Comparison of ENCODE assay signal across 27 cellular contexts in the genomic region with DNA sequence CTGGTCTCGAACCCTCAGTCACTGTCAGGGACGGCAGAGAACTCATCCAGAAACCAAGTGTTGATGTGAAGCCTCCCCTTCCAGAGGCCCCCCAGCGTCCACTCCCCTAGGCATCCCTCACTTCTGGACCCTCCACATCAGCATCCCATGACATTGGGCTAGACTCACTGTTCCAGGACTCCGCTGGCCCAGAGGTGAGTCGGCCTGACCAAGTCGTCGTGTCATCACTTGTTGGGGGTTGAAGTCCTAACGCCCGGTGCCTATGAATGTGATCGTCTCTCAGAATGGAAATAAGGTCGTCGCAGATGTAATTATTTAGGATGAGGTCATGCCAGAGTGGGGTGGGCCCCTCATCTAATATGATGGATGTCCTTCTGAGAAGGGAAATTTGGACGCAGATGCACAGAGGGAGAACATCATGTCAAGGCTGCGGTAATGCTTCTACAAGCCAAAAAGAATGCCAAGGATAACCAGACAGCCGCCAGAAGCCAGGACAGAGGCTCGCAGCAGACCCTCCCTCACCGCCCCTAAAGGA.
A peak's percentile ranks its signal among the peaks of the same experiment; 100 is the strongest.
DNase-seq lines count a peak whose midpoint lies in the region; ATAC-seq and TF ChIP-seq lines count a peak whose summit lies in the region.
"Had no signal": no experiment of that assay in that cellular context is flagged by ENCODE, and none has a peak within 500 bp of the region (broad histone marks: within the 10 kb centered on the region; RNA-seq: fewer than 3 reads in every experiment).

No MANE protein-coding gene starts in this region.

- no peak overlapping the region for H3K18ac ChIP-seq in IMR-90 (ENCODE audit: low read depth, low read length)
- no peak overlapping the region for H3K18ac ChIP-seq in mesenchymal stem cell (ENCODE audit: low read depth in 1 of 2, low read length in 2 of 2)

- no peak overlapping the region for H2BK120ac ChIP-seq in IMR-90 (ENCODE audit: low read depth, low read length)
- no peak overlapping the region for H2BK120ac ChIP-seq in mesenchymal stem cell (ENCODE audit: low read depth, low read length)

- peaks cover 21% of the 10 kb centered on the region for H4K20me1 ChIP-seq in IMR-90 (ENCODE audit: insufficient read depth, low read length)

- dilution Hi-C loops in IMR-90 (cut with HindIII; ENCODE audit: low sequenced_read_pairs, unreplicated experiment), result no loop called here

- DNase-seq in IMR-90, result no peak
- no peak for DNase-seq in mesenchymal stem cell
- no peak for DNase-seq in suprapubic skin (ENCODE audit: low spot score in 2 of 2)
- no peak for DNase-seq in medulla oblongata (ENCODE audit: extremely low spot score)
- no peak for DNase-seq in activated CD4-positive, alpha-beta T cell treated with anti-CD3 and anti-CD28 coated beads, Interleukin-2, amount 50 U/mL, for 1 hour
- no peak for DNase-seq in esophagus muscularis mucosa (ENCODE audit: extremely low spot score)
- DNase-seq: C1 segment of cervical spinal cord; CD4-positive, alpha-beta memory T cell; COR-L47; DMS53; H9; HFFc6; KG1; MG63; NCI-H1105 treated with DMSO at 0.1 percent for 48 hours; NCI-H146; NCI-H1930; NCI-H2107; NCI-H446; NCI-H524 treated with DMSO at 0.1 percent for 48 hours; NCI-H774; NK-92 treated with Interleukin-12 subunit alpha and Interleukin-12 subunit beta, amount 100 ng/mL, for 24 hours; PC-3 had no signal

- ATAC-seq in IMR-90 (ENCODE audit: low read depth), result no peak
- ATAC-seq: A549, GM23338, PC-3, Right ventricle myocardium inferior had no signal

- H3K27ac ChIP-seq in IMR-90 (ENCODE audit: insufficient read depth, low read length) (no peak overlapping the region), cingulate gyrus (ENCODE audit: low read depth, low read length) (peak overlapping the region; percentile 14), mesenchymal stem cell (ENCODE audit: low read length, poor library complexity, severe bottlenecking) (no peak overlapping the region), suprapubic skin (peak overlapping the region; percentile 83), esophagus muscularis mucosa (replicated peaks in 1 of 4) (peak overlapping the region in 2 of 4 donors; percentile 88 to 89)
- H3K27ac ChIP-seq: A549 had no signal

- H3K79me1 ChIP-seq in IMR-90 (ENCODE audit: low read depth in 1 of 2, low read length in 2 of 2) (peaks cover 32 to 70% of the 10 kb centered on the region in 2 experiments), mesenchymal stem cell (replicated peaks; ENCODE audit: low read length, poor library complexity, severe bottlenecking) (peaks cover 56% of the 10 kb centered on the region)

- H2BK5ac ChIP-seq in IMR-90 (ENCODE audit: low read depth, low read length, poor library complexity, severe bottlenecking) (no peak overlapping the region), mesenchymal stem cell (ENCODE audit: low read depth, low read length, poor library complexity, severe bottlenecking) (no peak overlapping the region)

- H3K14ac ChIP-seq in IMR-90 (replicated peaks; ENCODE audit: low read depth, low read length) (no peak overlapping the region), mesenchymal stem cell (ENCODE audit: low read length in 2 of 2) (no peak overlapping the region)

- H3K9me3 ChIP-seq in IMR-90 (ENCODE audit: control insufficient read depth, insufficient read depth, low read length) (no peaks in the 10 kb centered on the region), mesenchymal stem cell (ENCODE audit: control insufficient read depth, low read length) (no peaks in the 10 kb centered on the region), suprapubic skin (no peaks in the 10 kb centered on the region), esophagus muscularis mucosa (no peaks in the 10 kb centered on the region)
- H3K9me3 ChIP-seq: A549, MG63 had no signal

- no peak overlapping the region for H2BK12ac ChIP-seq in mesenchymal stem cell (ENCODE audit: low read length in 2 of 2)

- H3K4me2 ChIP-seq in IMR-90 (ENCODE audit: low read depth, low read length) (no peak overlapping the region), mesenchymal stem cell (ENCODE audit: low read length, poor library complexity, severe bottlenecking) (no peak overlapping the region)
- H3K4me2 ChIP-seq: A549, GM23338 had no signal

- H2AFZ ChIP-seq in IMR-90 (replicated peaks; ENCODE audit: low read length, poor library complexity) (no peak overlapping the region), mesenchymal stem cell (ENCODE audit: low read depth, low read length) (no peak overlapping the region)
- H2AFZ ChIP-seq: GM23338 had no signal

- TF ChIP-seq EP300 in suprapubic skin (IDR thresholded peaks at IDR 0.05), result no peak
- no peak for TF ChIP-seq EP300 in esophagus muscularis mucosa (IDR thresholded peaks at IDR 0.05)

- TF ChIP-seq RAD21 in IMR-90 (IDR thresholded peaks at IDR 0.05; ENCODE audit: low read length), result no peak

- H2AK9ac ChIP-seq in IMR-90 (replicated peaks; ENCODE audit: low read depth, low read length, poor library complexity), result no peak overlapping the region

- H3K9ac ChIP-seq in IMR-90 (ENCODE audit: low read depth, low read length) (no peak overlapping the region), mesenchymal stem cell (ENCODE audit: low read length) (peak overlapping the region; percentile 24)

- BruUV-seq in IMR-90 (replicated peaks; lab: Mats Ljungman, UMichigan), result no TSS peak

- in situ Hi-C loops in IMR-90 (cut with MboI; ENCODE audit: low sequenced_read_pairs), result loop anchor here (25.0 kb wide), 1 partner anchor 1451 kb away; a partner anchor contains a TSS

- no peak overlapping the region for H3K4me3 ChIP-seq in IMR-90 (ENCODE audit: insufficient read depth, low read depth, low read length)
- no peak overlapping the region for H3K4me3 ChIP-seq in mesenchymal stem cell (ENCODE audit: insufficient read depth in 1 of 2, low read depth in 1 of 2, low read length in 2 of 2)
- H3K4me3 ChIP-seq in suprapubic skin, result no peak overlapping the region
- no peak overlapping the region for H3K4me3 ChIP-seq in esophagus muscularis mucosa
- H3K4me3 ChIP-seq: A549, GM23338, MG63 had no signal

- H3K23ac ChIP-seq in IMR-90 (ENCODE audit: low read depth, low read length) (no peak overlapping the region), mesenchymal stem cell (ENCODE audit: low read length in 2 of 2) (no peak overlapping the region)

- H3K4ac ChIP-seq in IMR-90 (ENCODE audit: low read depth, low read length), result no peak overlapping the region
- H3K4ac ChIP-seq in mesenchymal stem cell (ENCODE audit: low read depth in 1 of 2, low read length in 2 of 2), result no peak overlapping the region

- H3K27me3 ChIP-seq in IMR-90 (ENCODE audit: control insufficient read depth, insufficient read depth, low read length) (no peaks in the 10 kb centered on the region), mesenchymal stem cell (ENCODE audit: control insufficient read depth in 1 of 2, insufficient read depth in 1 of 2, low read length in 2 of 2) (no peaks in the 10 kb centered on the region), suprapubic skin (no peaks in the 10 kb centered on the region), esophagus muscularis mucosa (no peaks in the 10 kb centered on the region)
- H3K27me3 ChIP-seq: MG63 had no signal

- WGBS in IMR-90 (ENCODE audit: extremely low coverage in 2 of 2, insufficient read length in 1 of 2), 2 experiments, result 93% methylated on average over 5 of the region's 17 CpGs; no CpG with 5 or more reads in 1 of the 2 experiments
- 95% methylated on average over 17 of the region's 17 CpGs for WGBS in mesenchymal stem cell
- 86% methylated on average over 16 of the region's 17 CpGs for WGBS in suprapubic skin
- 87% methylated on average over 17 of the region's 17 CpGs for WGBS in esophagus muscularis mucosa

- H4K8ac ChIP-seq in IMR-90 (ENCODE audit: low read depth in 2 of 2, low read length in 2 of 2) (no peak overlapping the region), mesenchymal stem cell (ENCODE audit: low read length) (no peak overlapping the region)

- TF ChIP-seq CTCF in IMR-90 (conservative IDR thresholded peaks at IDR 0.05; ENCODE audit: low read depth, low read length) (no peak), suprapubic skin (IDR thresholded peaks at IDR 0.05) (no peak), esophagus muscularis mucosa (IDR thresholded peaks at IDR 0.05) (no peak)

- H2BK20ac ChIP-seq in IMR-90 (ENCODE audit: low read depth, low read length), result no peak overlapping the region

- CTCF ChIA-PET in IMR-90 (lab: Yijun Ruan, JAX), result no interaction called here

- H3K36me3 ChIP-seq in IMR-90 (ENCODE audit: control insufficient read depth, insufficient read depth, low read length), result no peaks in the 10 kb centered on the region
- H3K36me3 ChIP-seq in mesenchymal stem cell (ENCODE audit: control insufficient read depth in 1 of 2, insufficient read depth in 2 of 2, low read depth in 1 of 2, low read length in 2 of 2), result no peaks in the 10 kb centered on the region
- no peaks in the 10 kb centered on the region for H3K36me3 ChIP-seq in suprapubic skin
- no peaks in the 10 kb centered on the region for H3K36me3 ChIP-seq in esophagus muscularis mucosa
- H3K36me3 ChIP-seq: MG63 had no signal

- no peak overlapping the region for H4K5ac ChIP-seq in IMR-90 (ENCODE audit: low read depth, low read length)

- H2AK5ac ChIP-seq in IMR-90 (ENCODE audit: low read depth, low read length) (peak overlapping the region; percentile 45; the same call in 1 of the 2 replicates), mesenchymal stem cell (ENCODE audit: low read length, severe bottlenecking) (no peak overlapping the region)

- TF ChIP-seq POLR2A in IMR-90 (IDR thresholded peaks at IDR 0.05; ENCODE audit: low read depth, low read length) (no peak), suprapubic skin (IDR thresholded peaks at IDR 0.05) (no peak), esophagus muscularis mucosa (IDR thresholded peaks at IDR 0.05; ENCODE audit: low read depth) (no peak)

- peaks cover 21% of the 10 kb centered on the region for H3K9me1 ChIP-seq in IMR-90 (ENCODE audit: insufficient read depth, low read length)

- POLR2A ChIA-PET in IMR-90 (lab: Charles Lee; ENCODE audit: unreplicated experiment), result no interaction called here

- H3K56ac ChIP-seq in IMR-90 (ENCODE audit: extremely low read depth, insufficient read depth, low read length), result no peak overlapping the region

- peaks cover 21% of the 10 kb centered on the region for H3K4me1 ChIP-seq in IMR-90 (ENCODE audit: control insufficient read depth, insufficient read depth, low read length)
- peaks cover 14% of the 10 kb centered on the region for H3K4me1 ChIP-seq in mesenchymal stem cell (ENCODE audit: control insufficient read depth, insufficient read depth, low read depth, low read length)
- peaks cover 37% of the 10 kb centered on the region for H3K4me1 ChIP-seq in suprapubic skin
- H3K4me1 ChIP-seq in esophagus muscularis mucosa, result peaks cover 35 to 54% (median 49%) of the 10 kb centered on the region in 4 donors
- H3K4me1 ChIP-seq: A549 had no signal

- no peak overlapping the region for H4K91ac ChIP-seq in IMR-90 (ENCODE audit: insufficient read depth, low read depth, low read length)
- no peak overlapping the region for H4K91ac ChIP-seq in mesenchymal stem cell (ENCODE audit: low read length)

- H2BK15ac ChIP-seq in IMR-90 (ENCODE audit: low read depth, low read length) (no peak overlapping the region), mesenchymal stem cell (ENCODE audit: low read depth, poor library complexity, severe bottlenecking) (peak overlapping the region; percentile 50)

- intact Hi-C loops in IMR-90 (cut with micrococcal nuclease), result no loop called here
- intact Hi-C loops in esophagus muscularis mucosa (cut with DNase I), result no loop called here

Comparison
In these comparisons a context has a peak if more than half of its experiments do, and no peak if none do; other contexts are left out.
1. H3K27ac ChIP-seq: peak in cingulate gyrus (single experiment) and suprapubic skin (single experiment); none in IMR-90 (single experiment) and mesenchymal stem cell (single experiment).